In the genomic region with DNA sequence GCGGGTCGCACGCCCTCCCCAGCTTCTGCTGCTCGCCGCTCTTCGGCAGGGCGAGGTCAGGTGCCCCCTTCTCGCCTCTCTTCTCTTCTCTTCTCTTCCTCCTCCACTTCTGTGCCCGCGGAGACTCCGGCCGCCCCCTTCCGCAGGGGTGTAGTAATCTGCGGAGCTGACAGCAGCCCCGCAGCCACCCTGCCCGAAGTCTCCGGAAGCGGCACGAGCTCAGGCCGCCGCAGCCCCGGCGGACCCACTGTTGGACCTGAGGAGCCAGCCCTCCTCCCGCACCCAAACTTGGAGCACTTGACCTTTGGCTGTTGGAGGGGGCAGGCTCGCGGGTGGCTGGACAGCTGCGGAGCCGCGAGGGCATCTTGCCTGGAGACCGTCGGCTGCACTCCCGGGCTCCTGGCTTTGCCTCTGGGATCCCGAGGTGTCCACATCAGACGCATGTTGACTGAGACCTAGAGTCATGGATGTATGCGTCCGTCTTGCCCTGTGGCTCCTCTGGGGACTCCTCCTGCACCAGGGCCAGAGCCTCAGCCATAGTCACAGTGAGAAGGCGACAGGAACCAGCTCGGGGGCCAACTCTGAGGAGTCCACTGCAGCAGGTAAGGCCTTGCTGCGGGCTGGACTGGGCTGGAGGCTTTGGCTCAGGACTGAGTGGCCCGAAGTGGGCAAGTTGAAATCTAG, we compare ENCODE assay signal across 8 cellular contexts. TPM values are rescaled to one million over a fixed set of nuclear protein-coding genes. Genes with fewer than 3 reads are reported as not detected.
DNase-seq lines count a peak whose midpoint lies in the region; ATAC-seq and TF ChIP-seq lines count a peak whose summit lies in the region.

No MANE protein-coding gene starts in this region.

- H3K9me3 ChIP-seq in HUES6 (ENCODE audit: control insufficient read depth, insufficient read depth, low read depth, low read length) = no peaks in the 10 kb centered on the region
- no peaks in the 10 kb centered on the region for H3K9me3 ChIP-seq in suprapubic skin

- BruUV-seq in Calu3 (replicated peaks; lab: Mats Ljungman, UMichigan) = no TSS peak

- TF ChIP-seq POLR2A in suprapubic skin (IDR thresholded peaks at IDR 0.05) = no peak

- peaks cover 43% of the 10 kb centered on the region for H3K4me1 Mint-ChIP-seq in Calu3 (ENCODE audit: low read depth, unreplicated experiment)

- peaks cover 51% of the 10 kb centered on the region for H3K4me1 ChIP-seq in HUES6 (ENCODE audit: control insufficient read depth, insufficient read depth, low read length)
- H3K4me1 ChIP-seq in suprapubic skin = peaks cover 67% of the 10 kb centered on the region

- H3K27ac Mint-ChIP-seq in Calu3 (ENCODE audit: unreplicated experiment) = peak overlapping the region; percentile 14

- TF ChIP-seq CTCF in Calu3 (IDR thresholded peaks at IDR 0.05; ENCODE audit: unreplicated experiment) (no peak), VCaP (conservative IDR thresholded peaks at IDR 0.05) (no peak), suprapubic skin (IDR thresholded peaks at IDR 0.05) (no peak)

- H3K27me3 ChIP-seq in HUES6 (ENCODE audit: control insufficient read depth, insufficient read depth, low read length) = peaks cover 6% of the 10 kb centered on the region; the same call in 1 of the 2 replicates
- no peaks in the 10 kb centered on the region for H3K27me3 ChIP-seq in suprapubic skin

- H3K36me3 ChIP-seq in HUES6 (ENCODE audit: control insufficient read depth, insufficient read depth, low read length) (no peaks in the 10 kb centered on the region), suprapubic skin (no peaks in the 10 kb centered on the region)

- 1% methylated on average over 19 of the region's 40 CpGs for WGBS in suprapubic skin

- no peaks in the 10 kb centered on the region for H3K9me3 Mint-ChIP-seq in Calu3 (ENCODE audit: low read depth, unreplicated experiment)

- TF ChIP-seq EP300 in suprapubic skin (IDR thresholded peaks at IDR 0.05) = no peak

- peaks cover 31% of the 10 kb centered on the region for H3K36me3 Mint-ChIP-seq in Calu3 (ENCODE audit: insufficient read depth, unreplicated experiment)

- intact Hi-C loops in Calu3 (cut with micrococcal nuclease; ENCODE audit: unreplicated experiment) = loop anchor here (2.0 to 5.0 kb wide), 3 partner anchors 49 to 116 kb away; no protein-coding TSS in a partner anchor

- ATAC-seq in GM21390 (IDR thresholded peaks at IDR 0.05; ENCODE audit: unreplicated experiment) = peak; percentile 15
- ATAC-seq in GM18520 (IDR thresholded peaks at IDR 0.05; ENCODE audit: unreplicated experiment) = no peak

- H3K27me3 Mint-ChIP-seq in Calu3 (ENCODE audit: unreplicated experiment) = no peaks in the 10 kb centered on the region

- peak overlapping the region; percentile 92 for H3K4me3 Mint-ChIP-seq in Calu3 (ENCODE audit: low read depth, unreplicated experiment)

- H3K4me3 ChIP-seq in HUES6 (ENCODE audit: low read depth, low read length) (peak overlapping the region; percentile 75), suprapubic skin (peak overlapping the region; percentile 80)

- CTCF ChIA-PET in Calu3 (lab: Charles Lee) = interaction anchor here (0.8 to 2.8 kb wide), 11 partner anchors 9 to 239 kb away, joined by 3 to 41 read pairs (median 7); partner anchors contain the start of gene RRM1

- peak overlapping the region; percentile 15 for H3K9ac ChIP-seq in HUES6 (ENCODE audit: low read length)

- DNase-seq in Calu3 (peak; percentile 59), medulla oblongata (ENCODE audit: extremely low spot score) (peak; percentile 44), suprapubic skin (ENCODE audit: low spot score in 2 of 2) (peak; percentile 81 to 87)
- peak; percentile 31 for DNase-seq in effector CD4-positive, alpha-beta T cell

- H3K27ac ChIP-seq in HUES6 (ENCODE audit: low read depth, low read length) (no peak overlapping the region), VCaP (peak overlapping the region; percentile 81), suprapubic skin (peak overlapping the region; percentile 97)

RNA-seq across cellular contexts. Expression of gene STIM1, which starts 0.5 kb away (rescaled TPM):
- total RNA-seq in Calu3 (2022) (53.7 and 60.1 TPM in 2 replicates), suprapubic skin (10 to 100 TPM; 58.4 to 70.2 (median 60.9) TPM)

RNA-seq across cellular contexts. Expression of gene RHOG, which starts 15.2 kb away (rescaled TPM):
- total RNA-seq in Calu3 (2022) (28.2 and 31.2 TPM in 2 replicates), suprapubic skin (10 to 100 TPM; 36.6 to 47.3 (median 39.3) TPM)

RNA-seq across cellular contexts. Expression of gene PGAP2, which starts 47.6 kb away (rescaled TPM):
- total RNA-seq in Calu3 (2022) (35.2 and 38.0 TPM in 2 replicates), suprapubic skin (10 to 100 TPM; 55.4 to 81.2 (median 66.7) TPM)

RNA-seq across cellular contexts. Expression of gene NUP98, which starts 58.6 kb away (rescaled TPM):
- total RNA-seq in Calu3 (2022) (114 and 126 TPM in 2 replicates), suprapubic skin (100 to 1,000 TPM in 3 of 4 donors, 10 to 100 TPM in 1; 91.5 to 122 (median 115) TPM)

Comparison
In these comparisons a context has a peak if more than half of its experiments do, and no peak if none do; other contexts are left out.
1. DNase-seq: peak in every context shown above with its lines; median percentile 84 in suprapubic skin; 59 in Calu3; 44 in medulla oblongata; 31 in effector CD4-positive, alpha-beta T cell.